Comparison of ENCODE assay signal across 20 cellular contexts in genomic region chr11:61354208-61354607, GRCh38.
"Had no signal": no experiment of that assay in that cellular context is flagged by ENCODE, and none has a peak within 500 bp of the region (broad histone marks: within the 10 kb centered on the region; RNA-seq: fewer than 3 reads in every experiment).

No MANE protein-coding gene starts in this region.

- H3K27me3 ChIP-seq: foreskin keratinocyte had no signal

- H3K4me3 Mint-ChIP-seq: activated CD4-positive, alpha-beta memory T cell treated with anti-CD3 and anti-CD28 coated beads for 36 hours; activated naive CD4-positive, alpha-beta T cell treated with anti-CD3 and anti-CD28 coated beads, Interleukin-2, amount 10 ng/mL, durations not matched to agents 7 days and 5 days; activated T-cell treated with anti-CD3 and anti-CD28 coated beads, Interleukin-2, amount 50 U/mL, for 24 hours; mesothelial cell of epicardium; T-cell had no signal

- H3K9me3 Mint-ChIP-seq: activated CD4-positive, alpha-beta memory T cell treated with anti-CD3 and anti-CD28 coated beads for 36 hours; activated naive CD4-positive, alpha-beta T cell treated with anti-CD3 and anti-CD28 coated beads, Interleukin-2, amount 10 ng/mL, durations not matched to agents 7 days and 5 days; activated T-cell treated with anti-CD3 and anti-CD28 coated beads, Interleukin-2, amount 50 U/mL, for 24 hours; mesothelial cell of epicardium; naive thymus-derived CD8-positive, alpha-beta T cell; T-cell had no signal

- H3K9me3 ChIP-seq: lower lobe of right lung had no signal

- H3K4me1 Mint-ChIP-seq: mesothelial cell of epicardium had no signal

- H3K27ac Mint-ChIP-seq: activated CD4-positive, alpha-beta memory T cell treated with anti-CD3 and anti-CD28 coated beads for 36 hours; activated naive CD4-positive, alpha-beta T cell treated with anti-CD3 and anti-CD28 coated beads, Interleukin-2, amount 10 ng/mL, durations not matched to agents 7 days and 5 days; activated T-cell treated with anti-CD3 and anti-CD28 coated beads, Interleukin-2, amount 50 U/mL, for 24 hours; mesothelial cell of epicardium had no signal

- H3K4me3 ChIP-seq: lower lobe of right lung had no signal

- H3K4me1 ChIP-seq: foreskin keratinocyte had no signal

- DNase-seq: activated CD4-positive, alpha-beta memory T cell treated with anti-CD3 and anti-CD28 coated beads for 36 hours; activated CD4-positive, alpha-beta T cell treated with anti-CD3 and anti-CD28 coated beads for 1 hour; activated naive CD4-positive, alpha-beta T cell treated with anti-CD3 and anti-CD28 coated beads, Interleukin-2, amount 10 ng/mL, durations not matched to agents 7 days and 5 days; activated T-cell treated with anti-CD3 and anti-CD28 coated beads, Interleukin-2, amount 50 U/mL, for 24 hours; central memory CD4-positive, alpha-beta T cell; cortex of kidney; effector CD8-positive, alpha-beta T cell; foreskin keratinocyte; head of caudate nucleus; left cardiac atrium; lower lobe of right lung; naive thymus-derived CD8-positive, alpha-beta T cell; retina; stimulated activated CD4-positive, alpha-beta T cell treated with anti-CD3 and anti-CD28 coated beads, Interleukin-4, amount 100 ng/mL, for 1 hour; stimulated activated naive CD4-positive, alpha-beta T cell treated with Interleukin-2 at 50 U/mL for 16 hours; substantia nigra; T-cell; T1000; trophoblast cell had no signal

- H3K27ac ChIP-seq: foreskin keratinocyte, lower lobe of right lung had no signal

- H3K27me3 Mint-ChIP-seq: activated CD4-positive, alpha-beta memory T cell treated with anti-CD3 and anti-CD28 coated beads for 36 hours; activated naive CD4-positive, alpha-beta T cell treated with anti-CD3 and anti-CD28 coated beads, Interleukin-2, amount 10 ng/mL, durations not matched to agents 7 days and 5 days; activated T-cell treated with anti-CD3 and anti-CD28 coated beads, Interleukin-2, amount 50 U/mL, for 24 hours; naive thymus-derived CD8-positive, alpha-beta T cell; T-cell had no signal
